Comparison of ENCODE assay signal across 8 cellular contexts in genomic region chr20:25249198-25249931, GRCh38. TPM values are rescaled to one million over a fixed set of nuclear protein-coding genes. Genes with fewer than 3 reads are reported as not detected.
DNase-seq lines count a peak whose midpoint lies in the region; FAIRE-seq and TF ChIP-seq lines count a peak whose summit lies in the region.

No MANE protein-coding gene starts in this region.

- intact Hi-C loops in PC-9 (cut with micrococcal nuclease; ENCODE audit: unreplicated experiment), result no loop called here

- peak overlapping the region; percentile 83 for H3K4me3 ChIP-seq in GM06990 (replicated peaks; ENCODE audit: low read depth, low read length)
- peak overlapping the region; percentile 96 for H3K4me3 ChIP-seq in PC-9

- H3K27me3 Mint-ChIP-seq in endothelial cell (ENCODE audit: unreplicated experiment) (peaks cover 15% of the 10 kb centered on the region), osteocyte (ENCODE audit: unreplicated experiment) (no peaks in the 10 kb centered on the region)

- H3K27ac Mint-ChIP-seq in endothelial cell (ENCODE audit: unreplicated experiment) (peak overlapping the region; percentile 77), osteocyte (ENCODE audit: unreplicated experiment) (peak overlapping the region; percentile 87)

- no peak for TF ChIP-seq POLR2A in GM12891 (IDR thresholded peaks at IDR 0.05; ENCODE audit: low read depth, low read length)

- peaks cover 39% of the 10 kb centered on the region for H4K20me1 ChIP-seq in PC-9 (ENCODE audit: insufficient read depth)

- H3K9me2 ChIP-seq in PC-9 (ENCODE audit: insufficient read depth), result no peaks in the 10 kb centered on the region

- CTCF ChIA-PET in PC-9 (lab: Charles Lee), result interaction anchor here (0.7 kb wide), 1 partner anchor 27 kb away, joined by 3 read pairs; no protein-coding TSS in a partner anchor

- POLR2A ChIA-PET in PC-9 (lab: Charles Lee; ENCODE audit: unreplicated experiment), result interaction anchor here (0.6 to 0.9 kb wide), 2 partner anchors 12 to 1900 kb away, joined by 3 to 14 read pairs; no protein-coding TSS in a partner anchor

- FAIRE-seq in GM12891 (lab: Jason Lieb, UNC), result no peak

- no peak for DNase-seq in GM06990 (ENCODE audit: extremely low read depth, insufficient read length)
- peak in 1 of 2 experiments; percentile 32 for DNase-seq in PC-9
- no peak for DNase-seq in endothelial cell (ENCODE audit: low spot score)
- DNase-seq in osteocyte (ENCODE audit: extremely low spot score, unreplicated experiment), result no peak
- no peak for DNase-seq in iPS-NIHi11 (ENCODE audit: low spot score)
- DNase-seq in stimulated activated CD4-positive, alpha-beta T cell treated with anti-CD3 and anti-CD28 coated beads, Interleukin-1b, Interleukin-23, amount 100 ng/mL, for 48 hours, result no peak
- DNase-seq in NCI-H1930 (lab: John Stamatoyannopoulos, UW), result no peak
- DNase-seq in GM12891 (ENCODE audit: insufficient read length, low spot score), result no peak

- TF ChIP-seq CTCF in GM06990 (IDR thresholded peaks at IDR 0.05; ENCODE audit: insufficient read depth, low read length, poor library complexity, severe bottlenecking), result no peak
- no peak for TF ChIP-seq CTCF in PC-9 (conservative IDR thresholded peaks at IDR 0.05)
- TF ChIP-seq CTCF in endothelial cell (IDR thresholded peaks at IDR 0.05; ENCODE audit: unreplicated experiment), result no peak
- TF ChIP-seq CTCF in osteocyte (IDR thresholded peaks at IDR 0.05), result peak; percentile 37

- TSS peak; percentile 37 for BruUV-seq in PC-9 (replicated peaks; lab: Mats Ljungman, UMichigan)

- H3K4me3 Mint-ChIP-seq in endothelial cell (ENCODE audit: unreplicated experiment) (peak overlapping the region; percentile 95), osteocyte (ENCODE audit: unreplicated experiment) (peak overlapping the region; percentile 94)

- H2AFZ ChIP-seq in PC-9, result no peak overlapping the region

- H3K27me3 ChIP-seq in GM06990 (replicated peaks; ENCODE audit: control insufficient read depth, insufficient read depth, low read length), result no peaks in the 10 kb centered on the region
- H3K27me3 ChIP-seq in PC-9 (ENCODE audit: insufficient read depth, low read depth), result no peaks in the 10 kb centered on the region

- peak overlapping the region; percentile 86 for H3K4me2 ChIP-seq in PC-9

- H3K36me3 ChIP-seq in GM06990 (ENCODE audit: control insufficient read depth, insufficient read depth, low read length), result peaks cover 4% of the 10 kb centered on the region
- H3K36me3 ChIP-seq in PC-9 (ENCODE audit: low read depth), result peaks cover 16% of the 10 kb centered on the region; the same call in 1 of the 2 replicates

- peaks cover 70% of the 10 kb centered on the region for H3K4me1 ChIP-seq in PC-9 (replicated peaks; ENCODE audit: insufficient read depth)

- H3K27ac ChIP-seq in PC-9, result peak overlapping the region; percentile 83

- H3K79me2 ChIP-seq in PC-9 (ENCODE audit: low read depth), result peaks cover 70% of the 10 kb centered on the region

- no peaks in the 10 kb centered on the region for H3K9me3 Mint-ChIP-seq in endothelial cell (ENCODE audit: unreplicated experiment)
- no peaks in the 10 kb centered on the region for H3K9me3 Mint-ChIP-seq in osteocyte (ENCODE audit: unreplicated experiment)

- no peaks in the 10 kb centered on the region for H3K9me3 ChIP-seq in PC-9 (ENCODE audit: insufficient read depth, low read depth)

- H3K36me3 Mint-ChIP-seq in endothelial cell (ENCODE audit: low read depth, unreplicated experiment) (peaks cover 13% of the 10 kb centered on the region), osteocyte (ENCODE audit: unreplicated experiment) (peaks cover 16% of the 10 kb centered on the region)

- peaks cover 30% of the 10 kb centered on the region for H3F3A ChIP-seq in PC-9 (ENCODE audit: insufficient read depth, low read depth)

- peaks cover 16% of the 10 kb centered on the region for H3K4me1 Mint-ChIP-seq in endothelial cell (ENCODE audit: unreplicated experiment)
- peaks cover 70% of the 10 kb centered on the region for H3K4me1 Mint-ChIP-seq in osteocyte (ENCODE audit: unreplicated experiment)

TF ChIP-seq in GM12891, 5 proteins besides CTCF, POLR2A, EP300 and RAD21:
- TF ChIP-seq PAX5 (IDR thresholded peaks at IDR 0.05; ENCODE audit: insufficient read depth, low read length, severe bottlenecking), result no peak
- TF ChIP-seq POLR2AphosphoS5 (IDR thresholded peaks at IDR 0.05; ENCODE audit: low read depth, low read length), result no peak
- no peak for TF ChIP-seq POU2F2 (IDR thresholded peaks at IDR 0.05; ENCODE audit: low read depth, low read length)
- no peak for TF ChIP-seq TAF1 (IDR thresholded peaks at IDR 0.05; ENCODE audit: low read depth, low read length)
- no peak for TF ChIP-seq SPI1 (IDR thresholded peaks at IDR 0.05; ENCODE audit: low read depth, low read length)

RNA-seq across cellular contexts. Expression of gene PYGB, which starts 1.5 kb away (rescaled TPM):
- total RNA-seq in PC-9 (2021) (127 and 133 TPM in 2 replicates), endothelial cell (ENCODE audit: unreplicated experiment) (57.9 TPM), osteocyte (234 and 251 TPM in 2 replicates)
- polyA plus RNA-seq in GM12891 (2012; ENCODE audit: low read depth, missing spikeins), result 16.7 TPM

RNA-seq across cellular contexts. Expression of gene ENTPD6, which starts 53.9 kb away (rescaled TPM):
- 75.5 and 80.4 TPM in 2 replicates for total RNA-seq in PC-9 (2021)
- total RNA-seq in endothelial cell (ENCODE audit: unreplicated experiment), result 43.0 TPM
- 62.0 and 62.5 TPM in 2 replicates for total RNA-seq in osteocyte
- polyA plus RNA-seq in GM12891 (2012; ENCODE audit: low read depth, missing spikeins), result 25.2 TPM
